Comparison of ENCODE assay signal across 10 cellular contexts in genomic region chr19:1258161-1258492, GRCh38. TPM values are rescaled to one million over a fixed set of nuclear protein-coding genes. Genes with fewer than 3 reads are reported as not detected.
A peak's percentile ranks its signal among the peaks of the same experiment; 100 is the strongest.
DNase-seq lines count a peak whose midpoint lies in the region; ATAC-seq, FAIRE-seq and TF ChIP-seq lines count a peak whose summit lies in the region.
"Had no signal": no experiment of that assay in that cellular context is flagged by ENCODE, and none has a peak within 500 bp of the region (broad histone marks: within the 10 kb centered on the region; RNA-seq: fewer than 3 reads in every experiment).

No MANE protein-coding gene starts in this region.

- CTCF ChIA-PET in K562 (lab: Yijun Ruan, JAX; ENCODE audit: low intra/inter-chr PET ratio): no interaction called here

- no peak for DNase-seq in right atrium auricular region (ENCODE audit: low spot score)
- DNase-seq in left cardiac atrium: no peak
- DNase-seq in K562 (ENCODE audit: extremely low read depth in 1 of 4, low spot score in 3 of 4): no peak
- DNase-seq in natural killer cell: no peak
- DNase-seq in vagina (ENCODE audit: extremely low spot score in 2 of 2): no peak
- DNase-seq in NCI-H2196 (lab: John Stamatoyannopoulos, UW; ENCODE audit: unreplicated experiment): no peak
- DNase-seq in HAP-1 (ENCODE audit: low spot score in 2 of 2): no peak
- DNase-seq: central memory CD4-positive, alpha-beta T cell; NCI-H1105 treated with DMSO at 0.1 percent for 48 hours had no signal

- 0 out of 2 replicates have a peak, but pooled peaks cover 7% of the 10 kb centered on the region for H4K20me1 ChIP-seq in K562 (replicated peaks; ENCODE audit: control insufficient read depth, insufficient read depth, low read length)

- no peaks in the 10 kb centered on the region for H3K9me1 ChIP-seq in K562 (ENCODE audit: control insufficient read depth, insufficient read depth, low read length)

- H3K27ac ChIP-seq in right atrium auricular region: peak overlapping the region; percentile 93 to 97
- peak overlapping the region; percentile 57; the same call in 1 of the 3 replicates for H3K27ac ChIP-seq in K562 (ENCODE audit: extremely low read depth, low read depth, low read length)
- peak overlapping the region; percentile 97 for H3K27ac ChIP-seq in vagina

- in situ Hi-C loops in K562 (cut with MboI): no loop called here
- in situ Hi-C loops in HAP-1 (cut with MboI; ENCODE audit: low sequenced_read_pairs): no loop called here

- TF ChIP-seq RAD21 in K562 (CRISPR knock-in tag; conservative IDR thresholded peaks at IDR 0.05 in 1 of 2, IDR thresholded peaks at IDR 0.05 in 1 of 2): no peak

- POLR2A ChIA-PET in K562 (lab: Yijun Ruan, JAX): interaction anchor here (1.0 to 7.8 kb wide), 2 partner anchors 11 to 14 kb away, joined by 3 to 88 read pairs; partner anchors contain the start of gene CIRBP

- H3K4me1 Mint-ChIP-seq in natural killer cell: peaks cover 33 to 66% of the 10 kb centered on the region in 2 donors

- no peak for TF ChIP-seq CTCF in right atrium auricular region (IDR thresholded peaks at IDR 0.05)
- TF ChIP-seq CTCF in K562 (IDR thresholded peaks at IDR 0.05 in 2 of 3, conservative IDR thresholded peaks at IDR 0.05 in 1 of 3; ENCODE audit: insufficient read depth in 2 of 3, low read depth in 1 of 3, low read length in 3 of 3): no peak
- TF ChIP-seq CTCF in natural killer cell (IDR thresholded peaks at IDR 0.05): no peak
- no peak for TF ChIP-seq CTCF in vagina (IDR thresholded peaks at IDR 0.05)

- 82% methylated on average over 6 of the region's 8 CpGs for WGBS in K562 (ENCODE audit: insufficient coverage, low coverage, missing lambda C conversion rate)

- TSS peak; percentile 39 for BruUV-seq in K562 (replicated peaks; lab: Mats Ljungman, UMichigan)

- no peak overlapping the region for H2AFZ ChIP-seq in K562 (ENCODE audit: low read depth, low read length)

- no peak for FAIRE-seq in K562 (lab: Jason Lieb, UNC)

- TF ChIP-seq EP300 in K562 (IDR thresholded peaks at IDR 0.05; ENCODE audit: low read length): no peak

- peaks cover 49% of the 10 kb centered on the region for H3K79me2 ChIP-seq in K562 (ENCODE audit: control insufficient read depth, insufficient read depth, low read length)

- H3K36me3 ChIP-seq in right atrium auricular region: peaks cover 47% of the 10 kb centered on the region
- H3K36me3 ChIP-seq in K562 (ENCODE audit: control insufficient read depth, insufficient read depth, low read length): peaks cover 53% of the 10 kb centered on the region; the same call in 2 of the 3 replicates
- H3K36me3 ChIP-seq in vagina: peaks cover 0 to 47% of the 10 kb centered on the region in 2 donors
- peaks cover 46% of the 10 kb centered on the region for H3K36me3 ChIP-seq in HAP-1 (replicated peaks)

- H3K4me2 ChIP-seq in K562 (ENCODE audit: insufficient read depth, low read length): no peak overlapping the region

- H3K9me3 Mint-ChIP-seq in natural killer cell: no peaks in the 10 kb centered on the region

- peak overlapping the region in 1 of 2 experiments; percentile 31; a peak in 1 of 4 replicates for H3K9ac ChIP-seq in K562 (ENCODE audit: insufficient read depth in 1 of 2, low read depth in 2 of 2, low read length in 2 of 2)

- H3K9me3 ChIP-seq in right atrium auricular region (no peaks in the 10 kb centered on the region), K562 (replicated peaks; ENCODE audit: control insufficient read depth, insufficient read depth, low read depth, low read length) (no peaks in the 10 kb centered on the region), vagina (no peaks in the 10 kb centered on the region), HAP-1 (no peaks in the 10 kb centered on the region)

- no peaks in the 10 kb centered on the region for H3K27me3 Mint-ChIP-seq in natural killer cell (ENCODE audit: low read depth in 2 of 2)

- H3K4me3 ChIP-seq in right atrium auricular region (no peak overlapping the region), K562 (no peak overlapping the region), vagina (no peak overlapping the region), HAP-1 (no peak overlapping the region)

- H3K4me3 Mint-ChIP-seq in natural killer cell: peak overlapping the region; percentile 89

- TF ChIP-seq POLR2A in K562 (conservative IDR thresholded peaks at IDR 0.05) (peak; percentile 49), vagina (IDR thresholded peaks at IDR 0.05) (no peak)

- ATAC-seq in left cardiac atrium: no peak
- no peak for ATAC-seq in K562
- no peak for ATAC-seq in natural killer cell
- no peak for ATAC-seq in HG02763 (IDR thresholded peaks at IDR 0.05; ENCODE audit: unreplicated experiment)

- H3K27ac Mint-ChIP-seq in natural killer cell: peak overlapping the region; percentile 97 to 100

- peaks cover 0 to 94% of the 10 kb centered on the region in 2 donors for H3K4me1 ChIP-seq in right atrium auricular region
- peaks cover 65 to 100% of the 10 kb centered on the region in 2 experiments for H3K4me1 ChIP-seq in K562 (replicated peaks in 1 of 2; ENCODE audit: control insufficient read depth in 2 of 2, insufficient read depth in 2 of 2, low read length in 2 of 2)
- H3K4me1 ChIP-seq in vagina: peaks cover 96% of the 10 kb centered on the region
- peaks cover 23% of the 10 kb centered on the region for H3K4me1 ChIP-seq in HAP-1

- intact Hi-C loops in left cardiac atrium (cut with DNase I) (no loop called here), K562 (cut with micrococcal nuclease) (no loop called here), natural killer cell (cut with micrococcal nuclease) (no loop called here), vagina (cut with DNase I) (no loop called here)

- H3K36me3 Mint-ChIP-seq in natural killer cell: no peaks in the 10 kb centered on the region

- H3K27me3 ChIP-seq in right atrium auricular region: no peaks in the 10 kb centered on the region
- no peaks in the 10 kb centered on the region for H3K27me3 ChIP-seq in K562 (ENCODE audit: control insufficient read depth in 2 of 2, insufficient read depth in 2 of 2, low read length in 2 of 2)
- H3K27me3 ChIP-seq in vagina: no peaks in the 10 kb centered on the region
- no peaks in the 10 kb centered on the region for H3K27me3 ChIP-seq in HAP-1 (ENCODE audit: low read depth)

RNA-seq across cellular contexts. Expression of gene MIDN, which starts 9.7 kb away (rescaled TPM):
- total RNA-seq in right atrium auricular region (10 to 100 TPM; 42.1 to 42.2 TPM), left cardiac atrium (100 to 1,000 TPM in 1 of 2 donors, 10 to 100 TPM in 1; 58.7 to 148 TPM), K562 (2014; rRNA removed) (13.5 and 20.8 TPM in 2 replicates), K562 (2014; rRNA removed; fragmentation: Illumina TruSeq; extraction: Trizol) (3.9 and 4.8 TPM in 2 replicates), K562 (2015; rRNA removed; fragmentation: Illumina TruSeq; extraction: Trizol) (10.1 and 11.0 TPM in 2 replicates), K562 (2021) (120 and 121 TPM in 2 replicates), natural killer cell (100 to 1,000 TPM; 296 to 367 (median 314) TPM), vagina (170 TPM)
- 30.7 and 106 TPM in 2 replicates for total RNA-seq in K562 (2011; cell fraction: chromatin; rRNA removed; ENCODE audit: low replicate concordance)
- total RNA-seq in K562 (2011; cell fraction: nucleolus; rRNA removed): 81.7 and 90.7 TPM in 2 replicates
- total RNA-seq in K562 (2011; cell fraction: nucleoplasm; rRNA removed): 55.1 and 88.1 TPM in 2 replicates
- polyA plus RNA-seq in K562 (2011; rRNA removed) (7.0 and 10.2 TPM in 2 replicates), K562 (2014; fragmentation: Illumina TruSeq; extraction: Trizol) (20.5 and 38.3 TPM in 2 replicates), K562 (2014; fragmentation: Nextera tagmentation; extraction: Ambion mirVana) (1 to 10 TPM in 1 of 2 experiments, under 1 TPM in 1; 0.17 to 1.5 TPM), K562 (2014; rRNA removed) (41.3 and 44.6 TPM in 2 replicates)
- polyA plus RNA-seq in K562 (2011; cell fraction: cytosol; rRNA removed): 14.0 and 26.8 TPM in 2 replicates
- polyA plus RNA-seq in K562 (2011; cell fraction: nucleus; rRNA removed): 44.8 and 87.0 TPM in 2 replicates
- polyA plus RNA-seq in K562 (2012): 29.5 and 39.8 TPM in 2 replicates
- polyA minus RNA-seq in K562 (2011; rRNA and poly(A)+ RNA removed): 2.7 and 3.0 TPM in 2 replicates
- polyA minus RNA-seq in K562 (2011; cell fraction: cytosol; rRNA and poly(A)+ RNA removed): 29.9 and 43.2 TPM in 2 replicates
- 28.0 and 34.2 TPM in 2 replicates for polyA minus RNA-seq in K562 (2011; cell fraction: nucleus; rRNA and poly(A)+ RNA removed)

RNA-seq across cellular contexts. Expression of gene CIRBP, which starts 11.0 kb away (rescaled TPM):
- total RNA-seq in right atrium auricular region (100 to 1,000 TPM; 288 to 385 TPM), left cardiac atrium (100 to 1,000 TPM; 229 to 379 TPM), K562 (2014; rRNA removed) (168 and 249 TPM in 2 replicates), K562 (2014; rRNA removed; fragmentation: Illumina TruSeq; extraction: Trizol) (189 and 200 TPM in 2 replicates), K562 (2015; rRNA removed; fragmentation: Illumina TruSeq; extraction: Trizol) (176 and 206 TPM in 2 replicates), K562 (2021) (181 and 222 TPM in 2 replicates), natural killer cell (100 to 1,000 TPM; 410 to 454 (median 440) TPM), vagina (192 TPM)
- total RNA-seq in K562 (2011; cell fraction: chromatin; rRNA removed; ENCODE audit: low replicate concordance): 283 and 504 TPM in 2 replicates
- total RNA-seq in K562 (2011; cell fraction: nucleolus; rRNA removed): 457 and 483 TPM in 2 replicates
- total RNA-seq in K562 (2011; cell fraction: nucleoplasm; rRNA removed): 431 and 450 TPM in 2 replicates
- polyA plus RNA-seq in K562 (2011; rRNA removed) (124 and 166 TPM in 2 replicates), K562 (2014; fragmentation: Illumina TruSeq; extraction: Trizol) (222 and 345 TPM in 2 replicates), K562 (2014; fragmentation: Nextera tagmentation; extraction: Ambion mirVana) (10 to 100 TPM; 20.5 to 21.4 TPM), K562 (2014; rRNA removed) (306 and 327 TPM in 2 replicates)
- 92.3 and 201 TPM in 2 replicates for polyA plus RNA-seq in K562 (2011; cell fraction: cytosol; rRNA removed)
- polyA plus RNA-seq in K562 (2011; cell fraction: nucleus; rRNA removed): 882 and 1,025 TPM in 2 replicates
- 288 and 291 TPM in 2 replicates for polyA plus RNA-seq in K562 (2012)
- 46.9 and 50.4 TPM in 2 replicates for polyA minus RNA-seq in K562 (2011; rRNA and poly(A)+ RNA removed)
- polyA minus RNA-seq in K562 (2011; cell fraction: cytosol; rRNA and poly(A)+ RNA removed): 50.4 and 50.8 TPM in 2 replicates
- 117 and 135 TPM in 2 replicates for polyA minus RNA-seq in K562 (2011; cell fraction: nucleus; rRNA and poly(A)+ RNA removed)

RNA-seq across cellular contexts. Expression of gene ATP5F1D, which starts 16.6 kb away (rescaled TPM):
- total RNA-seq in right atrium auricular region: 100 to 1,000 TPM; 193 to 269 TPM
- 100 to 1,000 TPM; 540 to 639 TPM for total RNA-seq in left cardiac atrium
- 42.1 and 110 TPM in 2 replicates for total RNA-seq in K562 (2011; cell fraction: chromatin; rRNA removed; ENCODE audit: low replicate concordance)
- total RNA-seq in K562 (2011; cell fraction: nucleolus; rRNA removed): 116 and 129 TPM in 2 replicates
- total RNA-seq in K562 (2011; cell fraction: nucleoplasm; rRNA removed): 74.0 and 85.6 TPM in 2 replicates
- 135 and 145 TPM in 2 replicates for total RNA-seq in K562 (2014; rRNA removed)
- total RNA-seq in K562 (2014; rRNA removed; fragmentation: Illumina TruSeq; extraction: Trizol): 3.9 and 4.6 TPM in 2 replicates
- 65.2 and 73.0 TPM in 2 replicates for total RNA-seq in K562 (2015; rRNA removed; fragmentation: Illumina TruSeq; extraction: Trizol)
- total RNA-seq in K562 (2021): 409 and 434 TPM in 2 replicates
- polyA plus RNA-seq in K562 (2011; rRNA removed): 36.8 and 58.7 TPM in 2 replicates
- 119 and 471 TPM in 2 replicates for polyA plus RNA-seq in K562 (2011; cell fraction: cytosol; rRNA removed)
- polyA plus RNA-seq in K562 (2011; cell fraction: nucleus; rRNA removed): 90.5 and 137 TPM in 2 replicates
- 278 and 318 TPM in 2 replicates for polyA plus RNA-seq in K562 (2012)
- polyA plus RNA-seq in K562 (2014; fragmentation: Illumina TruSeq; extraction: Trizol): 18.7 and 106 TPM in 2 replicates
- 10 to 100 TPM in 1 of 2 experiments, 1 to 10 TPM in 1; 9.7 to 23.3 TPM for polyA plus RNA-seq in K562 (2014; fragmentation: Nextera tagmentation; extraction: Ambion mirVana)
- polyA plus RNA-seq in K562 (2014; rRNA removed): 233 and 236 TPM in 2 replicates
- 16.5 and 29.9 TPM in 2 replicates for polyA minus RNA-seq in K562 (2011; rRNA and poly(A)+ RNA removed)
- polyA minus RNA-seq in K562 (2011; cell fraction: cytosol; rRNA and poly(A)+ RNA removed): 115 and 175 TPM in 2 replicates
- polyA minus RNA-seq in K562 (2011; cell fraction: nucleus; rRNA and poly(A)+ RNA removed): 28.8 and 35.8 TPM in 2 replicates
- total RNA-seq in natural killer cell: 100 to 1,000 TPM in 2 of 3 donors, 10 to 100 TPM in 1; 88.6 to 119 (median 104) TPM
- 154 TPM for total RNA-seq in vagina

RNA-seq across cellular contexts. Expression of gene FAM174C, which starts 17.2 kb away (rescaled TPM):
- total RNA-seq in right atrium auricular region: 10 to 100 TPM; 28.9 to 29.8 TPM
- 10 to 100 TPM; 19.2 to 21.4 TPM for total RNA-seq in left cardiac atrium
- total RNA-seq in K562 (2011; cell fraction: chromatin; rRNA removed; ENCODE audit: low replicate concordance): 6.3 and 26.6 TPM in 2 replicates
- total RNA-seq in K562 (2011; cell fraction: nucleolus; rRNA removed): 40.9 and 47.0 TPM in 2 replicates
- total RNA-seq in K562 (2011; cell fraction: nucleoplasm; rRNA removed): 20.7 and 26.9 TPM in 2 replicates
- 72.2 and 108 TPM in 2 replicates for total RNA-seq in K562 (2014; rRNA removed)
- total RNA-seq in K562 (2014; rRNA removed; fragmentation: Illumina TruSeq; extraction: Trizol): 1.3 and 2.8 TPM in 2 replicates
- 40.3 and 42.6 TPM in 2 replicates for total RNA-seq in K562 (2015; rRNA removed; fragmentation: Illumina TruSeq; extraction: Trizol)
- total RNA-seq in K562 (2021): 81.9 and 85.0 TPM in 2 replicates
- 20.3 and 30.4 TPM in 2 replicates for polyA plus RNA-seq in K562 (2011; rRNA removed)
- 58.0 and 177 TPM in 2 replicates for polyA plus RNA-seq in K562 (2011; cell fraction: cytosol; rRNA removed)
- polyA plus RNA-seq in K562 (2011; cell fraction: nucleus; rRNA removed): 28.1 and 53.8 TPM in 2 replicates
- polyA plus RNA-seq in K562 (2012): 65.9 and 75.4 TPM in 2 replicates
- polyA plus RNA-seq in K562 (2014; fragmentation: Illumina TruSeq; extraction: Trizol): 11.7 and 56.4 TPM in 2 replicates
- 1 to 10 TPM in 1 of 2 experiments, under 1 TPM in 1; 0.66 to 2.7 TPM for polyA plus RNA-seq in K562 (2014; fragmentation: Nextera tagmentation; extraction: Ambion mirVana)
- 89.6 and 119 TPM in 2 replicates for polyA plus RNA-seq in K562 (2014; rRNA removed)
- polyA minus RNA-seq in K562 (2011; rRNA and poly(A)+ RNA removed): 4.8 and 6.1 TPM in 2 replicates
- 19.6 and 23.7 TPM in 2 replicates for polyA minus RNA-seq in K562 (2011; cell fraction: cytosol; rRNA and poly(A)+ RNA removed)
- 12.0 and 12.8 TPM in 2 replicates for polyA minus RNA-seq in K562 (2011; cell fraction: nucleus; rRNA and poly(A)+ RNA removed)
- total RNA-seq in natural killer cell: 10 to 100 TPM; 26.6 to 33.4 (median 27.1) TPM
- 64.8 TPM for total RNA-seq in vagina

RNA-seq across cellular contexts. Expression of gene CBARP, which starts 20.3 kb away (rescaled TPM):
- total RNA-seq in right atrium auricular region: 1 to 10 TPM; 2.4 to 2.6 TPM
- 1 to 10 TPM; 1.6 to 3.8 TPM for total RNA-seq in left cardiac atrium
- 2.8 and 13.5 TPM in 2 replicates for total RNA-seq in K562 (2011; cell fraction: chromatin; rRNA removed; ENCODE audit: low replicate concordance)
- total RNA-seq in K562 (2011; cell fraction: nucleolus; rRNA removed): 11.4 and 15.2 TPM in 2 replicates
- total RNA-seq in K562 (2011; cell fraction: nucleoplasm; rRNA removed): 4.2 and 6.2 TPM in 2 replicates
- total RNA-seq in K562 (2014; rRNA removed): 3.7 and 3.8 TPM in 2 replicates
- 0.18 TPM in 1 of 2 replicates, not detected in the other for total RNA-seq in K562 (2014; rRNA removed; fragmentation: Illumina TruSeq; extraction: Trizol)
- total RNA-seq in K562 (2015; rRNA removed; fragmentation: Illumina TruSeq; extraction: Trizol): 1.3 and 1.4 TPM in 2 replicates
- total RNA-seq in K562 (2021): 6.6 and 8.9 TPM in 2 replicates
- polyA plus RNA-seq in K562 (2011; rRNA removed): 0.98 and 1.2 TPM in 2 replicates
- 0.84 and 4.5 TPM in 2 replicates for polyA plus RNA-seq in K562 (2011; cell fraction: cytosol; rRNA removed)
- 8.2 and 25.4 TPM in 2 replicates for polyA plus RNA-seq in K562 (2011; cell fraction: nucleus; rRNA removed)
- 3.1 and 3.3 TPM in 2 replicates for polyA plus RNA-seq in K562 (2012)
- 0.25 and 2.3 TPM in 2 replicates for polyA plus RNA-seq in K562 (2014; fragmentation: Illumina TruSeq; extraction: Trizol)
- polyA plus RNA-seq in K562 (2014; fragmentation: Nextera tagmentation; extraction: Ambion mirVana): under 1 TPM in 1 of 2 experiments, not detected in 1; 0.03 TPM
- polyA plus RNA-seq in K562 (2014; rRNA removed): 5.8 and 6.3 TPM in 2 replicates
- 0.11 and 0.15 TPM in 2 replicates for polyA minus RNA-seq in K562 (2011; rRNA and poly(A)+ RNA removed)
- polyA minus RNA-seq in K562 (2011; cell fraction: cytosol; rRNA and poly(A)+ RNA removed): 2.9 and 3.0 TPM in 2 replicates
- polyA minus RNA-seq in K562 (2011; cell fraction: nucleus; rRNA and poly(A)+ RNA removed): 3.0 and 3.8 TPM in 2 replicates
- total RNA-seq in natural killer cell: under 1 TPM in 2 of 3 donors, not detected in 1; 0.14 to 0.41 TPM
- total RNA-seq in vagina: 3.9 TPM
